1 cellular context compared by ENCODE assay signal in genomic region chr4:68406479-68406859, GRCh38.
A peak's percentile ranks its signal among the peaks of the same experiment; 100 is the strongest.
TF ChIP-seq lines count a peak whose summit lies in the region.

No MANE protein-coding gene starts in this region.

TF ChIP-seq in WTC11, 78 proteins besides CTCF, POLR2A, EP300 and RAD21 (continued from another document):
- peak; percentile 83 for TF ChIP-seq ZNF425 (CRISPR knock-in tag; conservative IDR thresholded peaks at IDR 0.05)
- TF ChIP-seq GTF2I (CRISPR knock-in tag; conservative IDR thresholded peaks at IDR 0.05): no peak
- 0 out of 2 replicates have a peak, but pooled peaks have one; percentile 3 for TF ChIP-seq ZNF416 (CRISPR knock-in tag; IDR thresholded peaks at IDR 0.05)
